23 cellular contexts compared by ENCODE assay signal in genomic region chr5:142660196-142660595, GRCh38. TPM values are rescaled to one million over a fixed set of nuclear protein-coding genes. Genes with fewer than 3 reads are reported as not detected.
"Had no signal": no experiment of that assay in that cellular context is flagged by ENCODE, and none has a peak within 500 bp of the region (broad histone marks: within the 10 kb centered on the region; RNA-seq: fewer than 3 reads in every experiment).

No MANE protein-coding gene starts in this region.

- H3K27ac ChIP-seq: pancreas, psoas muscle, stomach, WERI-Rb-1 had no signal

- H3K4me1 ChIP-seq: pancreas, psoas muscle had no signal

- H3K27ac Mint-ChIP-seq: activated naive CD8-positive, alpha-beta T cell; activated T-cell treated with anti-CD3 and anti-CD28 coated beads, Interleukin-2, amount 50 U/mL, for 24 hours; activated T-helper 17 cell treated with anti-CD3 and anti-CD28 coated beads, Interleukin-2, amount 50 U/mL, for 72 hours; effector memory CD8-positive, alpha-beta T cell; memory B cell; natural killer cell treated with Interleukin-12 subunit alpha and Interleukin-12 subunit beta and Interleukin-15 and Interleukin-18, amount 100 ng/mL, for 72 hours had no signal

- H3K36me3 ChIP-seq: pancreas, right atrium auricular region, stomach, WERI-Rb-1 had no signal

- H3K36me3 Mint-ChIP-seq: activated naive CD8-positive, alpha-beta T cell; memory B cell; natural killer cell treated with Interleukin-12 subunit alpha and Interleukin-12 subunit beta and Interleukin-15 and Interleukin-18, amount 100 ng/mL, for 72 hours had no signal

- H3K9me3 ChIP-seq: pancreas, psoas muscle, right atrium auricular region, SK-N-SH, stomach had no signal

- ATAC-seq: activated T-helper 17 cell treated with anti-CD3 and anti-CD28 coated beads, Interleukin-2, amount 50 U/mL, for 72 hours; effector memory CD8-positive, alpha-beta T cell; esophagus mucosa; natural killer cell treated with Interleukin-12 subunit alpha and Interleukin-12 subunit beta and Interleukin-15 and Interleukin-18, amount 100 ng/mL, for 72 hours; psoas muscle had no signal

- H3K27me3 ChIP-seq: pancreas, right atrium auricular region had no signal

- H3K4me2 ChIP-seq: SK-N-SH had no signal

- H3K9ac ChIP-seq: SK-N-SH had no signal

- DNase-seq: activated CD4-positive, alpha-beta T cell treated with anti-CD3 and anti-CD28 coated beads, Interleukin-2, amount 50 U/mL, for 4 hours; activated CD8-positive, alpha-beta memory T cell treated with anti-CD3 and anti-CD28 coated beads for 24 hours; activated CD8-positive, alpha-beta memory T cell treated with anti-CD3 and anti-CD28 coated beads, Interleukin-2, amount 50 U/mL, for 4 hours; activated T-cell treated with anti-CD3 and anti-CD28 coated beads, Interleukin-2, amount 50 U/mL, for 24 hours; amniotic stem cell; effector memory CD8-positive, alpha-beta T cell; hippocampal formation; kidney glomerular epithelial cell; left ventricle myocardium superior; pancreas; psoas muscle; SK-N-SH; stimulated activated CD4-positive, alpha-beta T cell treated with anti-CD3 and anti-CD28 coated beads, Interleukin-1b, Interleukin-23, amount 100 ng/mL, for 48 hours; stomach; WERI-Rb-1 had no signal

- H3K9me3 Mint-ChIP-seq: activated T-cell treated with anti-CD3 and anti-CD28 coated beads, Interleukin-2, amount 50 U/mL, for 24 hours; activated T-helper 17 cell treated with anti-CD3 and anti-CD28 coated beads, Interleukin-2, amount 50 U/mL, for 72 hours; effector memory CD8-positive, alpha-beta T cell; memory B cell; natural killer cell treated with Interleukin-12 subunit alpha and Interleukin-12 subunit beta and Interleukin-15 and Interleukin-18, amount 100 ng/mL, for 72 hours had no signal

- H3K4me3 ChIP-seq: pancreas, psoas muscle, right atrium auricular region, stomach had no signal

- H3K4me1 Mint-ChIP-seq: activated T-helper 17 cell treated with anti-CD3 and anti-CD28 coated beads, Interleukin-2, amount 50 U/mL, for 72 hours; memory B cell had no signal

- H3K4me3 Mint-ChIP-seq: activated naive CD8-positive, alpha-beta T cell; activated T-cell treated with anti-CD3 and anti-CD28 coated beads, Interleukin-2, amount 50 U/mL, for 24 hours; activated T-helper 17 cell treated with anti-CD3 and anti-CD28 coated beads, Interleukin-2, amount 50 U/mL, for 72 hours; effector memory CD8-positive, alpha-beta T cell; memory B cell; natural killer cell treated with Interleukin-12 subunit alpha and Interleukin-12 subunit beta and Interleukin-15 and Interleukin-18, amount 100 ng/mL, for 72 hours had no signal

RNA-seq across cellular contexts. Expression of gene FGF1, which starts 25.7 kb away (rescaled TPM):
- total RNA-seq: activated T-helper 17 cell treated with anti-CD3 and anti-CD28 coated beads, Interleukin-2, amount 50 U/mL, for 72 hours; endothelial cell of umbilical vein; natural killer cell treated with Interleukin-12 subunit alpha and Interleukin-12 subunit beta and Interleukin-15 and Interleukin-18, amount 100 ng/mL, for 72 hours; T-helper 2 cell treated with Interferon-gamma antibody and Interleukin-4, amounts not matched to agents 100 ng/mL and 5 ng/mL, for 36 hours had no signal
- polyA plus RNA-seq: endothelial cell of umbilical vein had no signal
